1 cellular context compared by ENCODE assay signal in genomic region chr5:81851481-81852178, GRCh38.
TF ChIP-seq lines count a peak whose summit lies in the region.

No MANE protein-coding gene starts in this region.

TF ChIP-seq in HepG2, 621 proteins besides CTCF, POLR2A, EP300 and RAD21 (continued from another document and continues in another):
- TF ChIP-seq KLF15 (CRISPR knock-in tag; IDR thresholded peaks at IDR 0.05; ENCODE audit: borderline replicate concordance) (no peak), ZNF33B (CRISPR knock-in tag; IDR thresholded peaks at IDR 0.05) (no peak), DMTF1 (CRISPR knock-in tag; IDR thresholded peaks at IDR 0.05) (no peak), TBX2 (CRISPR knock-in tag; IDR thresholded peaks at IDR 0.05; ENCODE audit: borderline replicate concordance) (peak; percentile 24; the same call in 1 of the 2 replicates), MYC (CRISPR knock-in tag; IDR thresholded peaks at IDR 0.05; ENCODE audit: borderline replicate concordance) (no peak), E2F1 (CRISPR knock-in tag; IDR thresholded peaks at IDR 0.05) (no peak), ZBTB33 (CRISPR knock-in tag; IDR thresholded peaks at IDR 0.05) (no peak), ZNF510 (CRISPR knock-in tag; IDR thresholded peaks at IDR 0.05; ENCODE audit: low read depth) (no peak), PAXIP1 (CRISPR knock-in tag; conservative IDR thresholded peaks at IDR 0.05) (no peak), ZHX1 (CRISPR knock-in tag; IDR thresholded peaks at IDR 0.05; ENCODE audit: low read depth) (no peak), YEATS2 (CRISPR knock-in tag; IDR thresholded peaks at IDR 0.05; ENCODE audit: borderline replicate concordance) (no peak), DDIT3 (CRISPR knock-in tag; IDR thresholded peaks at IDR 0.05) (no peak), ZFP36L2 (CRISPR knock-in tag; IDR thresholded peaks at IDR 0.05) (no peak), ZNF567 (CRISPR knock-in tag; IDR thresholded peaks at IDR 0.05; ENCODE audit: borderline replicate concordance) (no peak), ISL2 (CRISPR knock-in tag; IDR thresholded peaks at IDR 0.05) (0 out of 2 replicates have a peak, but pooled peaks have one; percentile 13), ZKSCAN8 (CRISPR knock-in tag; IDR thresholded peaks at IDR 0.05; ENCODE audit: borderline replicate concordance) (no peak), ATF4 (CRISPR knock-in tag; IDR thresholded peaks at IDR 0.05) (no peak), ZNF709 (CRISPR knock-in tag; IDR thresholded peaks at IDR 0.05) (no peak), RARA (CRISPR knock-in tag; IDR thresholded peaks at IDR 0.05) (no peak), ZBTB46 (CRISPR knock-in tag; IDR thresholded peaks at IDR 0.05; ENCODE audit: borderline replicate concordance) (no peak), ZNF564 (CRISPR knock-in tag; IDR thresholded peaks at IDR 0.05) (no peak), ETV5 (CRISPR knock-in tag; IDR thresholded peaks at IDR 0.05; ENCODE audit: borderline replicate concordance) (peak; percentile 65; the same call in 1 of the 2 replicates), ZNF576 (CRISPR knock-in tag; IDR thresholded peaks at IDR 0.05) (no peak), ZNF160 (CRISPR knock-in tag; IDR thresholded peaks at IDR 0.05) (no peak), THRA (CRISPR knock-in tag; IDR thresholded peaks at IDR 0.05; ENCODE audit: borderline replicate concordance) (no peak), CEBPB (IDR thresholded peaks at IDR 0.05; ENCODE audit: borderline replicate concordance, low read depth, low read length) (no peak), ATRX (CRISPR knock-in tag; IDR thresholded peaks at IDR 0.05; ENCODE audit: borderline replicate concordance) (no peak), SAP130 (CRISPR knock-in tag; IDR thresholded peaks at IDR 0.05; ENCODE audit: low read depth) (peak; percentile 62), SRSF1 (optimal IDR thresholded peaks at IDR 0.05; ENCODE audit: low read depth, low read length) (peak; percentile 100), ZC3H13 (CRISPR knock-in tag; IDR thresholded peaks at IDR 0.05) (no peak), ZNF362 (CRISPR knock-in tag; IDR thresholded peaks at IDR 0.05; ENCODE audit: borderline replicate concordance) (0 out of 2 replicates have a peak, but pooled peaks have one; percentile 26), JUN (CRISPR knock-in tag; IDR thresholded peaks at IDR 0.05) (no peak), XBP1 (CRISPR knock-in tag; IDR thresholded peaks at IDR 0.05) (no peak), TFAP4 (IDR thresholded peaks at IDR 0.05; ENCODE audit: borderline replicate concordance, low read depth) (no peak), ZNF605 (CRISPR knock-in tag; IDR thresholded peaks at IDR 0.05) (no peak), HINFP (CRISPR knock-in tag; IDR thresholded peaks at IDR 0.05; ENCODE audit: low read depth) (no peak)
